In genomic region chr1:91852011-91852410, GRCh38 we compare ENCODE assay signal across 8 cellular contexts. TPM values are rescaled to one million over a fixed set of nuclear protein-coding genes. Genes with fewer than 3 reads are reported as not detected.
DNase-seq lines count a peak whose midpoint lies in the region; ATAC-seq, FAIRE-seq and TF ChIP-seq lines count a peak whose summit lies in the region.
"Not testable (repeated sequence)": the region's sequence is repeated elsewhere in the genome, so short reads cannot be mapped to it uniquely, and the experiment has no call there.

No MANE protein-coding gene starts in this region.

- in situ Hi-C loops in HepG2 (cut with HindIII; ENCODE audit: extremely low pct_ligation_motif_present, low pct_unique_long_range_greater_than_20kb) = not testable (repeated sequence)

- not testable (repeated sequence) for H3K9me3 ChIP-seq in A549; fibroblast of lung (ENCODE audit: control insufficient read depth, insufficient read depth, low read depth, low read length); HepG2 (ENCODE audit: low read length); spleen; upper lobe of left lung

- H3K27ac ChIP-seq in A549 (peak overlapping the region; percentile 64 to 82), RWPE1 (peak overlapping the region; percentile 62), fibroblast of lung (ENCODE audit: insufficient read depth, low read length) (peak overlapping the region; percentile 75), HepG2 (ENCODE audit: extremely low read length, insufficient read depth, low read length) (peak overlapping the region; percentile 4), spleen (peak overlapping the region; percentile 11 to 91 (median 82)), upper lobe of left lung (peak overlapping the region; percentile 57 to 79 (median 76))

- intact Hi-C loops in HepG2 (cut with micrococcal nuclease; ENCODE audit: unreplicated experiment); spleen (cut with DNase I; ENCODE audit: low total_unique reads): not testable (repeated sequence)

- CTCF ChIA-PET in A549 (lab: Yijun Ruan, JAX) = interaction anchor here (0.9 to 1.4 kb wide), 5 partner anchors 8 to 340 kb away, joined by 3 to 4 read pairs (median 3); partner anchors contain the start of gene TGFBR3
- CTCF ChIA-PET in RWPE1 (lab: Yijun Ruan, JAX); HepG2 (lab: Yijun Ruan, JAX; ENCODE audit: low intra/inter-chr PET ratio, low total read pairs): not testable (repeated sequence)

- FAIRE-seq in A549 (lab: Jason Lieb, UNC); HepG2 (lab: Jason Lieb, UNC): not testable (repeated sequence)

- not testable (repeated sequence) for TF ChIP-seq EP300 in A549 (IDR thresholded peaks at IDR 0.05); HepG2 (IDR thresholded peaks at IDR 0.05; ENCODE audit: low read depth in 2 of 2, low read length in 2 of 2); HepG2 (CRISPR knock-in tag; IDR thresholded peaks at IDR 0.05; ENCODE audit: borderline replicate concordance); upper lobe of left lung (IDR thresholded peaks at IDR 0.05)

- not testable (repeated sequence) for TF ChIP-seq CTCF in A549 (IDR thresholded peaks at IDR 0.05); RWPE1 (conservative IDR thresholded peaks at IDR 0.05; ENCODE audit: low read depth); fibroblast of lung (conservative IDR thresholded peaks at IDR 0.05 in 1 of 2, IDR thresholded peaks at IDR 0.05 in 1 of 2; ENCODE audit: low read depth in 1 of 2, low read length in 2 of 2); HepG2 (CRISPR knock-in tag; IDR thresholded peaks at IDR 0.05); nephron (IDR thresholded peaks at IDR 0.05; ENCODE audit: unreplicated experiment in 3 of 3); spleen (IDR thresholded peaks at IDR 0.05 in 8 of 11, conservative IDR thresholded peaks at IDR 0.05 in 3 of 11); upper lobe of left lung (IDR thresholded peaks at IDR 0.05)

- not testable (repeated sequence) for H2AFZ ChIP-seq in fibroblast of lung (ENCODE audit: low read length); HepG2 (ENCODE audit: low read length)

- H3K4me1 ChIP-seq in A549 (peaks cover 25% of the 10 kb centered on the region), fibroblast of lung (ENCODE audit: control insufficient read depth, extremely low read depth, insufficient read depth, low read length) (peaks cover 12% of the 10 kb centered on the region), HepG2 (ENCODE audit: insufficient read depth, low read length) (peaks cover 61% of the 10 kb centered on the region), spleen (peaks cover 5 to 58% (median 36%) of the 10 kb centered on the region in 6 donors), upper lobe of left lung (peaks cover 9 to 18% (median 13%) of the 10 kb centered on the region in 4 donors)

- not testable (repeated sequence) for BruUV-seq in HepG2 (replicated peaks; lab: Mats Ljungman, UMichigan)

- H3K9ac ChIP-seq in fibroblast of lung (ENCODE audit: insufficient read depth, low read length); HepG2 (ENCODE audit: insufficient read depth, low read depth, low read length): not testable (repeated sequence)

- POLR2A ChIA-PET in A549 (lab: Yijun Ruan, JAX); RWPE1 (lab: Yijun Ruan, JAX; ENCODE audit: low non-redundant PET): not testable (repeated sequence)
- POLR2A ChIA-PET in HepG2 (lab: Yijun Ruan, JAX) = interaction anchor here (0.8 to 1.6 kb wide), 7 partner anchors 15 to 34 kb away, joined by 3 to 8 read pairs (median 5); partner anchors contain the start of gene TGFBR3

- not testable (repeated sequence) for H3K36me3 ChIP-seq in fibroblast of lung (ENCODE audit: control insufficient read depth, insufficient read depth, low read length); spleen; upper lobe of left lung
- peaks cover 12 to 35% of the 10 kb centered on the region in 2 experiments for H3K36me3 ChIP-seq in HepG2 (replicated peaks in 1 of 2; ENCODE audit: control insufficient read depth in 1 of 2, insufficient read depth in 2 of 2, low read length in 2 of 2)

- H3K4me2 ChIP-seq in A549 = peak overlapping the region; percentile 68
- not testable (repeated sequence) for H3K4me2 ChIP-seq in fibroblast of lung (ENCODE audit: extremely low read depth, insufficient read depth, low read length)
- 0 out of 2 replicates have a peak overlapping the region, but pooled peaks have one; percentile 51 for H3K4me2 ChIP-seq in HepG2 (ENCODE audit: low read depth, low read length)

- not testable (repeated sequence) for TF ChIP-seq POLR2A in A549 (IDR thresholded peaks at IDR 0.05; ENCODE audit: low read length); HepG2 (IDR thresholded peaks at IDR 0.05; ENCODE audit: insufficient read depth in 1 of 2, low read depth in 2 of 2, low read length in 2 of 2); spleen (IDR thresholded peaks at IDR 0.05); upper lobe of left lung (IDR thresholded peaks at IDR 0.05)

- DNase-seq in A549 (ENCODE audit: low read depth in 1 of 2, low spot score in 1 of 2); RWPE1 (ENCODE audit: low spot score); central memory CD8-positive, alpha-beta T cell (ENCODE audit: low spot score in 2 of 2); fibroblast of lung (ENCODE audit: low read depth in 2 of 2); HepG2 (ENCODE audit: low spot score); spleen; upper lobe of left lung: not testable (repeated sequence)

- H3K27me3 Mint-ChIP-seq in central memory CD8-positive, alpha-beta T cell; nephron (ENCODE audit: low read depth): not testable (repeated sequence)

- H3K79me2 ChIP-seq in fibroblast of lung (ENCODE audit: control insufficient read depth, insufficient read depth, low read length) (peaks cover 30% of the 10 kb centered on the region), HepG2 (ENCODE audit: insufficient read depth, low read length) (peaks cover 92% of the 10 kb centered on the region)

- not testable (repeated sequence) for H4K20me1 ChIP-seq in fibroblast of lung (ENCODE audit: control insufficient read depth, extremely low read depth, insufficient read depth, low read length)
- peaks cover 24% of the 10 kb centered on the region; the same call in 1 of the 2 replicates for H4K20me1 ChIP-seq in HepG2 (ENCODE audit: insufficient read depth, low read length)

- peak overlapping the region; percentile 41 for H3K27ac Mint-ChIP-seq in central memory CD8-positive, alpha-beta T cell (ENCODE audit: low read depth)
- H3K27ac Mint-ChIP-seq in nephron = peak overlapping the region; percentile 93 to 99 (median 96)

- H3K4me1 Mint-ChIP-seq in central memory CD8-positive, alpha-beta T cell = peaks cover 60% of the 10 kb centered on the region
- H3K4me1 Mint-ChIP-seq in nephron = peaks cover 23% of the 10 kb centered on the region

- not testable (repeated sequence) for H3K36me3 Mint-ChIP-seq in central memory CD8-positive, alpha-beta T cell (ENCODE audit: insufficient read depth); nephron (ENCODE audit: low read depth)

- not testable (repeated sequence) for H3K27me3 ChIP-seq in fibroblast of lung (ENCODE audit: control insufficient read depth, insufficient read depth, low read length); HepG2 (ENCODE audit: control insufficient read depth in 1 of 2, insufficient read depth in 2 of 2, low read length in 2 of 2); spleen (replicated peaks in 1 of 7); upper lobe of left lung

- not testable (repeated sequence) for TF ChIP-seq RAD21 in A549 (conservative IDR thresholded peaks at IDR 0.05 in 1 of 2, IDR thresholded peaks at IDR 0.05 in 1 of 2); HepG2 (CRISPR knock-in tag; IDR thresholded peaks at IDR 0.05)

- not testable (repeated sequence) for H3K4me3 ChIP-seq in A549; fibroblast of lung (replicated peaks in 1 of 4; ENCODE audit: control extremely low read depth in 1 of 4, insufficient read depth in 1 of 4, low read depth in 3 of 4, low read length in 4 of 4); HepG2 (replicated peaks in 1 of 3; ENCODE audit: insufficient read depth in 1 of 3, low read depth in 2 of 3, low read length in 3 of 3); spleen; upper lobe of left lung

- ATAC-seq in A549 = peak in 1 of 2 experiments; percentile 39; a peak in 2 of 6 replicates
- ATAC-seq in central memory CD8-positive, alpha-beta T cell (replicated peaks; ENCODE audit: extremely low read depth, poor library complexity, severe bottlenecking); HepG2; upper lobe of left lung (ENCODE audit: low FRiP score in 2 of 2): not testable (repeated sequence)

- 78% methylated on average over 5 of the region's 5 CpGs for WGBS in A549 (ENCODE audit: missing lambda C conversion rate)
- 95% methylated on average over 5 of the region's 5 CpGs for WGBS in HepG2 (ENCODE audit: low lambda C conversion rate)
- 86 to 92% (median 90%) methylated on average over 5 of the region's 5 CpGs for WGBS in spleen, 5 donors
- 86 to 94% methylated on average over 5 of the region's 5 CpGs for WGBS in upper lobe of left lung, 2 donors

- not testable (repeated sequence) for H3K9me3 Mint-ChIP-seq in central memory CD8-positive, alpha-beta T cell; nephron

- H3K4me3 Mint-ChIP-seq in central memory CD8-positive, alpha-beta T cell; nephron: not testable (repeated sequence)

RNA-seq across cellular contexts. Expression of gene TGFBR3, which starts 33.9 kb away (rescaled TPM):
- polyA plus RNA-seq in A549 (2011; rRNA removed) (8.9 and 12.1 TPM in 2 replicates), A549 (2017; fragmentation: RNase III; extraction: RNeasy Plus Mini Kit Qiagen cat#74134 plus additional on column Dnase treatment) (5.0 to 5.8 TPM (median 5.5 TPM) in 3 replicates), fibroblast of lung (56.8 and 68.3 TPM in 2 replicates), HepG2 (2011; rRNA removed) (146 and 195 TPM in 2 replicates), spleen (10 to 100 TPM in 1 of 3 donors, 1 to 10 TPM in 2; 5.2 to 15.4 (median 8.1) TPM)
- polyA plus RNA-seq in A549 (2012; cell fraction: cytosol; rRNA removed) = 2.2 and 2.6 TPM in 2 replicates
- 3.6 and 3.9 TPM in 2 replicates for polyA plus RNA-seq in A549 (2012; cell fraction: nucleus; rRNA removed)
- 19.1 and 19.3 TPM in 2 replicates for polyA minus RNA-seq in A549 (2011; rRNA and poly(A)+ RNA removed)
- total RNA-seq in fibroblast of lung (31.6 and 98.1 TPM in 2 replicates), HepG2 (2016; rRNA removed; fragmentation: Illumina TruSeq; extraction: Trizol) (44.8 and 76.5 TPM in 2 replicates), spleen (100 to 1,000 TPM; 147 to 254 (median 185) TPM), upper lobe of left lung (10 to 100 TPM; 33.5 to 78.3 (median 57.1) TPM)
- 22.3 and 32.9 TPM in 2 replicates for polyA plus RNA-seq in fibroblast of lung (2012)
- 115 and 133 TPM in 2 replicates for polyA minus RNA-seq in fibroblast of lung (ENCODE audit: low replicate concordance)
- total RNA-seq in HepG2 (2016; cell fraction: cytosol; rRNA removed; fragmentation: Illumina TruSeq; extraction: Trizol; ENCODE audit: low read depth) = 8.1 TPM in 2 replicates
- 37.2 and 78.5 TPM in 2 replicates for total RNA-seq in HepG2 (2016; cell fraction: insoluble cytoplasmic fraction; rRNA removed; fragmentation: Illumina TruSeq; extraction: Trizol)
- 23.2 and 23.6 TPM in 2 replicates for total RNA-seq in HepG2 (2016; cell fraction: membrane; rRNA removed; fragmentation: Illumina TruSeq; extraction: Trizol)
- 92.0 and 99.3 TPM in 2 replicates for total RNA-seq in HepG2 (2016; cell fraction: nucleus; rRNA removed; fragmentation: Illumina TruSeq; extraction: Trizol)
- polyA plus RNA-seq in HepG2 (2011; cell fraction: cytosol; rRNA removed) = 160 and 165 TPM in 2 replicates
- 88.3 and 110 TPM in 2 replicates for polyA plus RNA-seq in HepG2 (2011; cell fraction: nucleus; rRNA removed)
- 94.7 and 114 TPM in 2 replicates for polyA plus RNA-seq in HepG2 (2012)
- 1.5 and 1.6 TPM in 2 replicates for polyA plus RNA-seq in HepG2 (2016; cell fraction: cytosol; fragmentation: Illumina TruSeq; extraction: Trizol; ENCODE audit: low read depth)
- 26.7 and 28.7 TPM in 2 replicates for polyA plus RNA-seq in HepG2 (2016; cell fraction: insoluble cytoplasmic fraction; fragmentation: Illumina TruSeq; extraction: Trizol; ENCODE audit: low read depth)
- 5.7 and 6.6 TPM in 2 replicates for polyA plus RNA-seq in HepG2 (2016; cell fraction: membrane; fragmentation: Illumina TruSeq; extraction: Trizol; ENCODE audit: low read depth)
- 66.6 and 67.2 TPM in 2 replicates for polyA plus RNA-seq in HepG2 (2016; cell fraction: nucleus; fragmentation: Illumina TruSeq; extraction: Trizol; ENCODE audit: insufficient read depth, low read depth)
- 82.3 and 729 TPM in 2 replicates for polyA minus RNA-seq in HepG2 (2011; rRNA and poly(A)+ RNA removed; ENCODE audit: low replicate concordance)
- 295 and 307 TPM in 2 replicates for polyA minus RNA-seq in HepG2 (2011; cell fraction: cytosol; rRNA and poly(A)+ RNA removed)
- polyA minus RNA-seq in HepG2 (2011; cell fraction: nucleus; rRNA and poly(A)+ RNA removed) = 324 and 354 TPM in 2 replicates

Comparison
In these comparisons a context has a peak if more than half of its experiments do, and no peak if none do; other contexts are left out.
1. H3K27ac ChIP-seq: peak in every context shown above with its lines; median percentile 82 in spleen; 76 in upper lobe of left lung; 75 in fibroblast of lung; 73 in A549; 62 in RWPE1; 4 in HepG2.